1 cellular context compared by ENCODE assay signal in genomic region chr22:24506802-24507438, GRCh38.
TF ChIP-seq lines count a peak whose summit lies in the region.

No MANE protein-coding gene starts in this region.

TF ChIP-seq in GM12878, 131 proteins besides CTCF, POLR2A, EP300 and RAD21 (continued from another document):
- no peak for TF ChIP-seq ZBTB4 (CRISPR knock-in tag; IDR thresholded peaks at IDR 0.05)
- peak; percentile 20; the same call in 1 of the 2 replicates for TF ChIP-seq CREM (IDR thresholded peaks at IDR 0.05; ENCODE audit: low read depth)
- 0 out of 2 replicates have a peak, but pooled peaks have one; percentile 11 for TF ChIP-seq CREB1 (IDR thresholded peaks at IDR 0.05; ENCODE audit: low read depth)
